ENCODE assay signal across 14 cellular contexts in the genomic region with DNA sequence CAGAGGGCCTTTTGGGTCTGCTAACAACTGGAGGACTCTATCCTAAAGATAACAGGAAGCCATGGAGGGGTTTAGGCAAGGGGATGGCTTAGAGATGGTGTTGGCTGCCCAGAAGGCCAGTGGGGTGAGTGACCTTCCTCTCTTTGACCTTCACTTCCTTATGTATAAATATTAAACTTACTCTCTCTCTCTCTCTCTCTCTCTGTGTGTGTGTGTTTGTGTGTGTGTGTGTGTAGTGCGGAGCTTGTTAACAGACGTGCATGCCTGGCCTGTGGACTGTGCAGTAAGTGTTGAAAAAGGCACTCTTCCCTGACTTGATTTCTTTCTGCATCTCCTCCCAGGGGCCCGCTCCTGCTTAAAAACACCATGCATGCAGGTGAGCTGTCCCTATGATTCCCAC. TPM values are rescaled to one million over a fixed set of nuclear protein-coding genes. Genes with fewer than 3 reads are reported as not detected.
DNase-seq lines count a peak whose midpoint lies in the region; ATAC-seq and TF ChIP-seq lines count a peak whose summit lies in the region.
"Had no signal": no experiment of that assay in that cellular context is flagged by ENCODE, and none has a peak within 500 bp of the region (broad histone marks: within the 10 kb centered on the region; RNA-seq: fewer than 3 reads in every experiment).

No MANE protein-coding gene starts in this region.

- ATAC-seq in left colon (peak; percentile 6), mucosa of descending colon (no peak), GM21381 (IDR thresholded peaks at IDR 0.05; ENCODE audit: unreplicated experiment) (no peak)
- ATAC-seq: GM12878, GM23338 had no signal

- H3K4me3 Mint-ChIP-seq in nephron: no peak overlapping the region
- H3K4me3 Mint-ChIP-seq: GM23338 had no signal

- H3K4me3 ChIP-seq in mucosa of descending colon: no peak overlapping the region
- H3K4me3 ChIP-seq: GM12878, GM23338 had no signal

- peak overlapping the region in 2 of 3 experiments; percentile 17 to 47 for H3K27ac Mint-ChIP-seq in nephron
- H3K27ac Mint-ChIP-seq: CD4-positive, CD25-positive, alpha-beta regulatory T cell; GM23338 had no signal

- peaks cover 19% of the 10 kb centered on the region for H3K4me1 ChIP-seq in mucosa of descending colon (ENCODE audit: low read depth)

- intact Hi-C loops in left colon (cut with DNase I, micrococcal nuclease) (no loop called here), mucosa of descending colon (cut with DNase I, micrococcal nuclease) (no loop called here)

- H3K36me3 Mint-ChIP-seq in nephron (ENCODE audit: low read depth): peaks cover 3% of the 10 kb centered on the region
- H3K36me3 Mint-ChIP-seq: CD4-positive, CD25-positive, alpha-beta regulatory T cell had no signal

- no peaks in the 10 kb centered on the region for H3K36me3 ChIP-seq in mucosa of descending colon (ENCODE audit: low read depth)

- TF ChIP-seq CTCF in nephron (IDR thresholded peaks at IDR 0.05; ENCODE audit: unreplicated experiment in 3 of 3) (no peak), mucosa of descending colon (IDR thresholded peaks at IDR 0.05) (no peak)

- H3K4me1 Mint-ChIP-seq in nephron: peaks cover 20% of the 10 kb centered on the region
- H3K4me1 Mint-ChIP-seq: CD4-positive, CD25-positive, alpha-beta regulatory T cell had no signal

- no peaks in the 10 kb centered on the region for H3K9me3 ChIP-seq in mucosa of descending colon

- H3K9me3 Mint-ChIP-seq in nephron: peaks cover 4% of the 10 kb centered on the region
- H3K9me3 Mint-ChIP-seq: CD4-positive, CD25-positive, alpha-beta regulatory T cell; GM23338 had no signal

- DNase-seq in SKM-1 treated with dmso at 0.1 percent for 144 hours (lab: John Stamatoyannopoulos, UW; ENCODE audit: unreplicated experiment) (peak; percentile 8), SKM-1 (lab: John Stamatoyannopoulos, UW; ENCODE audit: unreplicated experiment) (no peak), left colon (no peak), RPMI8226 (no peak), mucosa of descending colon (no peak)
- DNase-seq: CD4-positive, CD25-positive, alpha-beta regulatory T cell; DMS79; H7 had no signal

- no peaks in the 10 kb centered on the region for H3K27me3 Mint-ChIP-seq in nephron (ENCODE audit: low read depth)

RNA-seq across cellular contexts. Expression of a gene that starts 10.0 kb away (rescaled TPM):
- total RNA-seq in left colon (10 to 100 TPM; 11.8 to 14.2 TPM), mucosa of descending colon (10 to 100 TPM in 2 of 3 donors, 1 to 10 TPM in 1; 8.9 to 39.0 (median 16.6) TPM)
- total RNA-seq: A673; CD4-positive, CD25-positive, alpha-beta regulatory T cell; G401 had no signal

RNA-seq across cellular contexts. Expression of a gene that starts 28.3 kb away (rescaled TPM):
- 1 to 10 TPM; 4.5 to 7.8 TPM for total RNA-seq in left colon
- total RNA-seq in mucosa of descending colon: 10 to 100 TPM in 2 of 3 donors, 1 to 10 TPM in 1; 5.7 to 25.1 (median 19.2) TPM
- total RNA-seq: A673; CD4-positive, CD25-positive, alpha-beta regulatory T cell; H7 had no signal
